Comparison of ENCODE assay signal across 18 cellular contexts in the genomic region with DNA sequence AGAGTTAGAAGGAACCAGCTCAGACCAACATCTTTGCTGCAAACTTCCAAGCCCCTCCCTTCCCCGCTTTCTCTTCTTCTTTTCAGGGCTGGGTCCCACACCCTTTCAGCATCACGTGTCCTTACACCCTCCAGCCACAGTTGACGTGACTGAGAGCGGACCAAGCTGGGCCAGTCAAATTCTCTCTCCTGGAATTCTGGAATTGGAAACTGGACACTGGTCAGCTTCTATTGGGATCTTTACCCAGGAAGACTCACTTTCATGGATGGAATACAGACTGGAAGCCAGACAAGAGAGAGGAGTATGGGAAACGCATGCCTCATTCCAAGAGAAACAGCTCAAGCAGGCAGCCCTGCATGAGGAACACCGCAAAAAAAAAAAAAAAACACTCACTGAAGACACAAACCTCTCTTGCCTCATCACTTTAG. TPM values are rescaled to one million over a fixed set of nuclear protein-coding genes. Genes with fewer than 3 reads are reported as not detected.
DNase-seq lines count a peak whose midpoint lies in the region; ATAC-seq, FAIRE-seq and TF ChIP-seq lines count a peak whose summit lies in the region.
"Had no signal": no experiment of that assay in that cellular context is flagged by ENCODE, and none has a peak within 500 bp of the region (broad histone marks: within the 10 kb centered on the region; RNA-seq: fewer than 3 reads in every experiment).

No MANE protein-coding gene starts in this region.

- POLR2A ChIA-PET in HepG2 (lab: Yijun Ruan, JAX) = no interaction called here

- no peak overlapping the region for H3K4me3 ChIP-seq in right lobe of liver
- H3K4me3 ChIP-seq in HepG2 (replicated peaks in 1 of 3; ENCODE audit: insufficient read depth in 1 of 3, low read depth in 2 of 3, low read length in 3 of 3) = no peak overlapping the region
- no peak overlapping the region for H3K4me3 ChIP-seq in mucosa of descending colon

- CTCF ChIA-PET in HepG2 (lab: Yijun Ruan, JAX; ENCODE audit: low intra/inter-chr PET ratio, low total read pairs) = no interaction called here

- H3K9me3 ChIP-seq in right lobe of liver = no peaks in the 10 kb centered on the region
- no peaks in the 10 kb centered on the region for H3K9me3 ChIP-seq in HepG2 (ENCODE audit: low read length)
- H3K9me3 ChIP-seq in mucosa of descending colon = no peaks in the 10 kb centered on the region

- no peak overlapping the region for H3K4me2 ChIP-seq in HepG2 (ENCODE audit: low read depth, low read length)

- no peak for TF ChIP-seq RAD21 in HepG2 (CRISPR knock-in tag; IDR thresholded peaks at IDR 0.05)

- H3K27me3 Mint-ChIP-seq in dendritic cell treated with granulocyte-macrophage colony-stimulating factor and Interleukin-4, amounts not matched to agents 40 ng/mL and 50 ng/mL, for 4 days = peaks cover 4% of the 10 kb centered on the region

- TF ChIP-seq EP300 in HepG2 (IDR thresholded peaks at IDR 0.05; ENCODE audit: low read depth in 2 of 2, low read length in 2 of 2) = no peak
- no peak for TF ChIP-seq EP300 in HepG2 (CRISPR knock-in tag; IDR thresholded peaks at IDR 0.05; ENCODE audit: borderline replicate concordance)

- H3K4me1 ChIP-seq in right lobe of liver = no peaks in the 10 kb centered on the region
- H3K4me1 ChIP-seq in HepG2 (ENCODE audit: insufficient read depth, low read length) = peaks cover 10% of the 10 kb centered on the region
- peaks cover 4% of the 10 kb centered on the region for H3K4me1 ChIP-seq in mucosa of descending colon (ENCODE audit: low read depth)

- no peaks in the 10 kb centered on the region for H3K79me2 ChIP-seq in HepG2 (ENCODE audit: insufficient read depth, low read length)

- 67% methylated on average over 6 of the region's 6 CpGs for WGBS in right lobe of liver (ENCODE audit: insufficient coverage, low coverage, low lambda C conversion rate, missing lambda C conversion rate)
- WGBS in HepG2 (ENCODE audit: low lambda C conversion rate) = 45% methylated on average over 6 of the region's 6 CpGs

- H2AFZ ChIP-seq in HepG2 (ENCODE audit: low read length) = no peak overlapping the region

- H3K9ac ChIP-seq in HepG2 (ENCODE audit: insufficient read depth, low read depth, low read length) = no peak overlapping the region

- no peaks in the 10 kb centered on the region for H3K36me3 ChIP-seq in right lobe of liver
- no peaks in the 10 kb centered on the region for H3K36me3 ChIP-seq in HepG2 (replicated peaks in 1 of 2; ENCODE audit: control insufficient read depth in 1 of 2, insufficient read depth in 2 of 2, low read length in 2 of 2)
- no peaks in the 10 kb centered on the region for H3K36me3 ChIP-seq in mucosa of descending colon (ENCODE audit: low read depth)

- H3K4me1 Mint-ChIP-seq in dendritic cell treated with granulocyte-macrophage colony-stimulating factor and Interleukin-4, amounts not matched to agents 40 ng/mL and 50 ng/mL, for 4 days (ENCODE audit: low read depth) = peaks cover 37% of the 10 kb centered on the region

- no peak overlapping the region for H3K27ac ChIP-seq in right lobe of liver
- H3K27ac ChIP-seq in HepG2 (ENCODE audit: extremely low read length, insufficient read depth, low read length) = no peak overlapping the region

- no peak for TF ChIP-seq POLR2A in right lobe of liver (IDR thresholded peaks at IDR 0.05)
- TF ChIP-seq POLR2A in HepG2 (IDR thresholded peaks at IDR 0.05; ENCODE audit: insufficient read depth in 1 of 2, low read depth in 2 of 2, low read length in 2 of 2) = no peak

- intact Hi-C loops in right lobe of liver (cut with DNase I) (loop anchor here in 1 of 2 donors (10.0 kb wide), 1 partner anchor 185 kb away; no protein-coding TSS in a partner anchor), HepG2 (cut with micrococcal nuclease; ENCODE audit: unreplicated experiment) (no loop called here), mucosa of descending colon (cut with DNase I, micrococcal nuclease) (no loop called here)
- intact Hi-C loops in dendritic cell treated with granulocyte-macrophage colony-stimulating factor and Interleukin-4, amounts not matched to agents 40 ng/mL and 50 ng/mL, for 4 days (cut with micrococcal nuclease) = no loop called here

- ATAC-seq in right lobe of liver (peak; percentile 40 to 70 (median 63)), HepG2 (no peak), mucosa of descending colon (peak; percentile 45), GM18907 (IDR thresholded peaks at IDR 0.05; ENCODE audit: unreplicated experiment) (no peak)

- TF ChIP-seq CTCF in right lobe of liver (IDR thresholded peaks at IDR 0.05) = no peak
- no peak for TF ChIP-seq CTCF in HepG2 (CRISPR knock-in tag; IDR thresholded peaks at IDR 0.05)
- no peak for TF ChIP-seq CTCF in mucosa of descending colon (IDR thresholded peaks at IDR 0.05)

- no TSS peak for BruUV-seq in HepG2 (replicated peaks; lab: Mats Ljungman, UMichigan)

- H3K27ac Mint-ChIP-seq in dendritic cell treated with granulocyte-macrophage colony-stimulating factor and Interleukin-4, amounts not matched to agents 40 ng/mL and 50 ng/mL, for 4 days = peak overlapping the region; percentile 85
- H3K27ac Mint-ChIP-seq: activated CD4-positive, alpha-beta memory T cell treated with anti-CD3 and anti-CD28 coated beads for 36 hours; endodermal cell had no signal

- H4K20me1 ChIP-seq in HepG2 (ENCODE audit: insufficient read depth, low read length) = no peaks in the 10 kb centered on the region

- peak overlapping the region; percentile 35 for H3K4me3 Mint-ChIP-seq in dendritic cell treated with granulocyte-macrophage colony-stimulating factor and Interleukin-4, amounts not matched to agents 40 ng/mL and 50 ng/mL, for 4 days
- H3K4me3 Mint-ChIP-seq: activated CD4-positive, alpha-beta memory T cell treated with anti-CD3 and anti-CD28 coated beads for 36 hours; brain; endodermal cell; neural crest cell had no signal

- H3K9me3 Mint-ChIP-seq in dendritic cell treated with granulocyte-macrophage colony-stimulating factor and Interleukin-4, amounts not matched to agents 40 ng/mL and 50 ng/mL, for 4 days = no peaks in the 10 kb centered on the region
- H3K9me3 Mint-ChIP-seq: activated CD4-positive, alpha-beta memory T cell treated with anti-CD3 and anti-CD28 coated beads for 36 hours; endodermal cell had no signal

- H3K27me3 ChIP-seq in right lobe of liver (no peaks in the 10 kb centered on the region), HepG2 (ENCODE audit: control insufficient read depth in 1 of 2, insufficient read depth in 2 of 2, low read length in 2 of 2) (no peaks in the 10 kb centered on the region)

- in situ Hi-C loops in HepG2 (cut with HindIII; ENCODE audit: extremely low pct_ligation_motif_present, low pct_unique_long_range_greater_than_20kb) = no loop called here

- FAIRE-seq in HepG2 (lab: Jason Lieb, UNC) = no peak
- FAIRE-seq in GM19239 (lab: Jason Lieb, UNC) = no peak
- FAIRE-seq: D721Med had no signal

- no peak for DNase-seq in right lobe of liver
- no peak for DNase-seq in HepG2 (ENCODE audit: low spot score)
- DNase-seq in mucosa of descending colon = no peak
- DNase-seq in GM19239 (ENCODE audit: insufficient read length, low spot score) = no peak
- DNase-seq in NCI-H510A treated with DMSO at 0.1 percent for 48 hours (lab: John Stamatoyannopoulos, UW) = no peak
- no peak for DNase-seq in HK-2 (ENCODE audit: unreplicated experiment)
- DNase-seq: ACHN; activated CD4-positive, alpha-beta memory T cell treated with anti-CD3 and anti-CD28 coated beads for 36 hours; endodermal cell; glutamatergic neuron; kidney glomerular epithelial cell; NCI-H1105 treated with DMSO at 0.1 percent for 48 hours; T-helper 9 cell had no signal

- no peaks in the 10 kb centered on the region for H3K36me3 Mint-ChIP-seq in dendritic cell treated with granulocyte-macrophage colony-stimulating factor and Interleukin-4, amounts not matched to agents 40 ng/mL and 50 ng/mL, for 4 days (ENCODE audit: low read depth)
- H3K36me3 Mint-ChIP-seq: activated CD4-positive, alpha-beta memory T cell treated with anti-CD3 and anti-CD28 coated beads for 36 hours; brain had no signal

TF ChIP-seq in HepG2, 621 proteins besides CTCF, POLR2A, EP300 and RAD21 (continues in another document):
- TF ChIP-seq RBAK (CRISPR knock-in tag; IDR thresholded peaks at IDR 0.05) = no peak

RNA-seq across cellular contexts. Expression of a gene that starts 12.4 kb away (rescaled TPM):
- total RNA-seq in right lobe of liver (100 to 1,000 TPM in 3 of 6 experiments, 10 to 100 TPM in 3; 44.3 to 180 (median 91.6) TPM), HepG2 (2016; rRNA removed; fragmentation: Illumina TruSeq; extraction: Trizol) (98.9 and 113 TPM in 2 replicates), mucosa of descending colon (1,000 to 10,000 TPM in 1 of 3 donors, 100 to 1,000 TPM in 2; 613 to 1,704 (median 696) TPM)
- 49.9 and 54.7 TPM in 2 replicates for total RNA-seq in HepG2 (2016; cell fraction: cytosol; rRNA removed; fragmentation: Illumina TruSeq; extraction: Trizol; ENCODE audit: low read depth)
- 98.4 and 114 TPM in 2 replicates for total RNA-seq in HepG2 (2016; cell fraction: insoluble cytoplasmic fraction; rRNA removed; fragmentation: Illumina TruSeq; extraction: Trizol)
- 81.1 and 86.7 TPM in 2 replicates for total RNA-seq in HepG2 (2016; cell fraction: membrane; rRNA removed; fragmentation: Illumina TruSeq; extraction: Trizol)
- 75.6 and 78.8 TPM in 2 replicates for total RNA-seq in HepG2 (2016; cell fraction: nucleus; rRNA removed; fragmentation: Illumina TruSeq; extraction: Trizol)
- 92.4 and 109 TPM in 2 replicates for polyA plus RNA-seq in HepG2 (2011; rRNA removed)
- 45.6 and 56.5 TPM in 2 replicates for polyA plus RNA-seq in HepG2 (2011; cell fraction: cytosol; rRNA removed)
- 245 and 247 TPM in 2 replicates for polyA plus RNA-seq in HepG2 (2011; cell fraction: nucleus; rRNA removed)
- 72.3 and 73.8 TPM in 2 replicates for polyA plus RNA-seq in HepG2 (2012)
- polyA plus RNA-seq in HepG2 (2016; cell fraction: cytosol; fragmentation: Illumina TruSeq; extraction: Trizol; ENCODE audit: low read depth) = 39.7 and 50.0 TPM in 2 replicates
- 112 and 120 TPM in 2 replicates for polyA plus RNA-seq in HepG2 (2016; cell fraction: insoluble cytoplasmic fraction; fragmentation: Illumina TruSeq; extraction: Trizol; ENCODE audit: low read depth)
- 59.4 and 60.5 TPM in 2 replicates for polyA plus RNA-seq in HepG2 (2016; cell fraction: membrane; fragmentation: Illumina TruSeq; extraction: Trizol; ENCODE audit: low read depth)
- polyA plus RNA-seq in HepG2 (2016; cell fraction: nucleus; fragmentation: Illumina TruSeq; extraction: Trizol; ENCODE audit: insufficient read depth, low read depth) = 97.1 and 98.9 TPM in 2 replicates
- polyA minus RNA-seq in HepG2 (2011; rRNA and poly(A)+ RNA removed; ENCODE audit: low replicate concordance) = 56.1 and 110 TPM in 2 replicates
- polyA minus RNA-seq in HepG2 (2011; cell fraction: cytosol; rRNA and poly(A)+ RNA removed) = 22.5 and 29.1 TPM in 2 replicates
- polyA minus RNA-seq in HepG2 (2011; cell fraction: nucleus; rRNA and poly(A)+ RNA removed) = 274 and 286 TPM in 2 replicates

Comparison
In these comparisons a context has a peak if more than half of its experiments do, and no peak if none do; other contexts are left out.
1. ATAC-seq: peak in right lobe of liver (4 of 4) and mucosa of descending colon (single experiment); none in HepG2 (single experiment) and GM18907 (single experiment).